ENCODE assay signal across 28 cellular contexts in the genomic region with DNA sequence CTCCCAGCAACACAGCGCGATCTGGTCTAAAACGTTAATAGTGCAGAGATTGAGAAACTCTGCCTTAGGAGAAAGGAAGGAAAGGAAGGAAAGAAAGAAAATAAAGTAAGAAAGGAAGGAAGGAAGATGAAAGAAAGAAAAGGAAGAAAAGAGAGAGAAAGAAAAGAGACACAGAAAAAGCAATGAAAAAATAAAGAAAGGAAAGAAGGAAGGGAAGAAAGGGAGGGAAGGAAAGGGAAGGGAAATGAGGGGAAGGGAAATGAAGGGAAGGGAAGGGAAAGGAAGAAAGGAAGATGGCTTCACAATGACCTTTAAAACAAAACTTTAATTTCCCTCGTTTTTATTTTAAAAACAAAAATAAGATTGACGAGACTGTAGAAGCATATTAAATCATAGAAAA.
"Had no signal": no experiment of that assay in that cellular context is flagged by ENCODE, and none has a peak within 500 bp of the region (broad histone marks: within the 10 kb centered on the region; RNA-seq: fewer than 3 reads in every experiment).

No MANE protein-coding gene starts in this region.

- ATAC-seq: effector memory CD8-positive, alpha-beta T cell; esophagus mucosa; foreskin keratinocyte; gastrocnemius medialis; gastroesophageal sphincter; heart left ventricle; heart right ventricle had no signal

- H2AFZ ChIP-seq: hepatocyte had no signal

- H3K4me1 ChIP-seq: colonic mucosa, esophagus muscularis mucosa, esophagus squamous epithelium, foreskin keratinocyte, gastrocnemius medialis, gastroesophageal sphincter, heart left ventricle, heart right ventricle had no signal

- FAIRE-seq: endometrium, endothelial cell of umbilical vein, frontal cortex had no signal

- H3K9me3 ChIP-seq: colonic mucosa, esophagus squamous epithelium, gastrocnemius medialis, gastroesophageal sphincter had no signal

- H3K27ac ChIP-seq: colonic mucosa, coronary artery, dorsolateral prefrontal cortex, epithelial cell of prostate, esophagus muscularis mucosa, esophagus squamous epithelium, foreskin keratinocyte, gastrocnemius medialis, gastroesophageal sphincter, heart left ventricle, heart right ventricle, hepatocyte had no signal

- DNase-seq: colonic mucosa; cortex of kidney; dermis blood vessel endothelial cell; dorsolateral prefrontal cortex; effector CD4-positive, alpha-beta T cell; effector CD8-positive, alpha-beta T cell; effector memory CD4-positive, alpha-beta T cell; effector memory CD8-positive, alpha-beta T cell; endodermal cell; erythroblast; esophagus squamous epithelium; foreskin fibroblast; foreskin keratinocyte; foreskin melanocyte; gastrocnemius medialis; glutamatergic neuron; head of caudate nucleus; heart left ventricle; heart right ventricle had no signal

- H3K27me3 ChIP-seq: colonic mucosa, esophagus muscularis mucosa, esophagus squamous epithelium, foreskin keratinocyte, gastrocnemius medialis, gastroesophageal sphincter, heart left ventricle, heart right ventricle, hepatocyte had no signal

- H3K36me3 ChIP-seq: colonic mucosa, esophagus muscularis mucosa, esophagus squamous epithelium, gastrocnemius medialis had no signal

- H3K79me2 ChIP-seq: hepatocyte had no signal

- H3K4me2 ChIP-seq: hepatocyte had no signal

- H3K4me3 ChIP-seq: colonic mucosa, coronary artery, dorsolateral prefrontal cortex, esophagus muscularis mucosa, esophagus squamous epithelium, gastrocnemius medialis, gastroesophageal sphincter, heart left ventricle, heart right ventricle, hepatocyte had no signal
